In genomic region chr7:32802305-32802910, GRCh38 we compare ENCODE assay signal across 25 cellular contexts.
"Had no signal": no experiment of that assay in that cellular context is flagged by ENCODE, and none has a peak within 500 bp of the region (broad histone marks: within the 10 kb centered on the region; RNA-seq: fewer than 3 reads in every experiment).

No MANE protein-coding gene starts in this region.

- H3K4me3 ChIP-seq: colonic mucosa, esophagus squamous epithelium, gastrocnemius medialis, heart right ventricle, left lung, lower lobe of right lung had no signal

- H3K4me1 ChIP-seq: colonic mucosa, gastrocnemius medialis, lower lobe of right lung had no signal

- H3K27me3 Mint-ChIP-seq: dendritic cell treated with granulocyte-macrophage colony-stimulating factor and Interleukin-4, amounts not matched to agents 40 ng/mL and 50 ng/mL, for 4 days had no signal

- H3K36me3 ChIP-seq: colonic mucosa, esophagus squamous epithelium, gastrocnemius medialis, heart right ventricle, left lung, lower lobe of right lung had no signal

- FAIRE-seq: islet of Langerhans, keratinocyte had no signal

- H3K4me3 Mint-ChIP-seq: dendritic cell treated with granulocyte-macrophage colony-stimulating factor and Interleukin-4, amounts not matched to agents 40 ng/mL and 50 ng/mL, for 4 days; effector memory CD8-positive, alpha-beta T cell; naive thymus-derived CD4-positive, alpha-beta T cell had no signal

- H3K9me3 ChIP-seq: colonic mucosa, gastrocnemius medialis, lower lobe of right lung had no signal

- DNase-seq: colonic mucosa; cortex of kidney; effector CD8-positive, alpha-beta T cell; effector memory CD8-positive, alpha-beta T cell; erythroblast; esophagus squamous epithelium; foreskin fibroblast; foreskin melanocyte; gastrocnemius medialis; glutamatergic neuron; head of caudate nucleus; heart right ventricle; hippocampal formation; left cardiac atrium; left lung; left ventricle myocardium superior; lower lobe of right lung; mesenchymal stem cell; midbrain; naive thymus-derived CD4-positive, alpha-beta T cell had no signal

- H3K27ac ChIP-seq: colonic mucosa, epithelial cell of prostate, esophagus squamous epithelium, gastrocnemius medialis, heart right ventricle, left lung, lower lobe of right lung had no signal

- H3K27ac Mint-ChIP-seq: dendritic cell treated with granulocyte-macrophage colony-stimulating factor and Interleukin-4, amounts not matched to agents 40 ng/mL and 50 ng/mL, for 4 days; effector memory CD8-positive, alpha-beta T cell; naive thymus-derived CD4-positive, alpha-beta T cell had no signal

- H3K27me3 ChIP-seq: colonic mucosa, esophagus squamous epithelium, gastrocnemius medialis, heart right ventricle, left lung had no signal

- ATAC-seq: effector memory CD8-positive, alpha-beta T cell; esophagus mucosa; gastrocnemius medialis; heart right ventricle; left cardiac atrium; left lung; left ventricle myocardium superior; lower lobe of right lung; naive thymus-derived CD4-positive, alpha-beta T cell had no signal
